Comparison of ENCODE assay signal across 30 cellular contexts in the genomic region with DNA sequence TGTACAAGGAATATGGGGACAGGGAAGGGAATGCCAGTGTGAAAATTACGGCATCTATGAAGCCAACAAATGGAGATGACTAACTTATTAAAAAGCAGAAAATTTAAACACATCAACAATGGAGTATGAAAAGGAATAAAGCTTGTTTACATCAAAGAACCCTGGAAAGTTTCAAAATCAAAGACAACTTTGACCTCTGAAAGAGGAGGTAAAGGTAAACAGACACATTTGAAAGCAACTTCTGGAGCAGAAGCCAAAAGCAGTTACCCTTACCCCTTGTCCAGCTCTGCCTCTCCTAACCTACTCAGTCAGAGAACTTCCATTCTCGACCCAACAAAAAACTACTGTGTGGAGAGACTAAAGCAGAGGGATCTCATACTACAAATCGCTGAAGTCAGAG.
"Had no signal": no experiment of that assay in that cellular context is flagged by ENCODE, and none has a peak within 500 bp of the region (broad histone marks: within the 10 kb centered on the region; RNA-seq: fewer than 3 reads in every experiment).

No MANE protein-coding gene starts in this region.

- ATAC-seq: activated T-cell treated with anti-CD3 and anti-CD28 coated beads, Interleukin-2, amount 50 U/mL, for 4 hours; activated T-helper 17 cell treated with anti-CD3 and anti-CD28 coated beads, Interleukin-2, amount 50 U/mL, for 72 hours; foreskin keratinocyte; left lung; pancreas; psoas muscle; stimulated activated effector memory CD8-positive, alpha-beta T cell treated with anti-CD3 and anti-CD28 coated beads, Interleukin-12 subunit alpha, Interleukin-12 subunit beta, amount 100 ng/mL, for 72 hours; WTC11 had no signal

- H3K27ac Mint-ChIP-seq: activated CD4-positive, alpha-beta memory T cell treated with anti-CD3 and anti-CD28 coated beads, Interleukin-2, amount 10 ng/mL, durations not matched to agents 7 days and 5 days; activated CD4-positive, alpha-beta T cell treated with anti-CD3 and anti-CD28 coated beads, Interleukin-2, amount 10 ng/mL, durations not matched to agents 7 days and 5 days; activated T-helper 17 cell treated with anti-CD3 and anti-CD28 coated beads, Interleukin-2, amount 50 U/mL, for 72 hours; nephron; stimulated activated effector memory CD8-positive, alpha-beta T cell treated with anti-CD3 and anti-CD28 coated beads, Interleukin-12 subunit alpha, Interleukin-12 subunit beta, amount 100 ng/mL, for 72 hours; stimulated activated naive CD8-positive, alpha-beta T cell treated with anti-CD3 and anti-CD28 coated beads, Interleukin-15, Interleukin-2, amounts not matched to agents 100 ng/mL and 50 ng/mL, for 24 hours; type B pancreatic cell; WTC11 had no signal

- H3K27me3 ChIP-seq: brain microvascular endothelial cell, esophagus muscularis mucosa, foreskin keratinocyte, left lung, pancreas, right atrium auricular region, uterus had no signal

- H3K4me3 Mint-ChIP-seq: activated CD4-positive, alpha-beta memory T cell treated with anti-CD3 and anti-CD28 coated beads, Interleukin-2, amount 10 ng/mL, durations not matched to agents 7 days and 5 days; activated CD4-positive, alpha-beta T cell treated with anti-CD3 and anti-CD28 coated beads, Interleukin-2, amount 10 ng/mL, durations not matched to agents 7 days and 5 days; activated T-cell treated with anti-CD3 and anti-CD28 coated beads, Interleukin-2, amount 50 U/mL, for 4 hours; activated T-helper 17 cell treated with anti-CD3 and anti-CD28 coated beads, Interleukin-2, amount 50 U/mL, for 72 hours; nephron; stimulated activated effector memory CD8-positive, alpha-beta T cell treated with anti-CD3 and anti-CD28 coated beads, Interleukin-12 subunit alpha, Interleukin-12 subunit beta, amount 100 ng/mL, for 72 hours; stimulated activated naive CD8-positive, alpha-beta T cell treated with anti-CD3 and anti-CD28 coated beads, Interleukin-15, Interleukin-2, amounts not matched to agents 100 ng/mL and 50 ng/mL, for 24 hours; type B pancreatic cell; WTC11 had no signal

- H3K9me3 Mint-ChIP-seq: activated T-helper 17 cell treated with anti-CD3 and anti-CD28 coated beads, Interleukin-2, amount 50 U/mL, for 72 hours had no signal

- H3K4me1 ChIP-seq: pancreas had no signal

- FAIRE-seq: astrocyte had no signal

- H3K36me3 ChIP-seq: brain microvascular endothelial cell, esophagus muscularis mucosa, left lung, pancreas, right atrium auricular region, thoracic aorta, uterus had no signal

- H3K27me3 Mint-ChIP-seq: activated CD4-positive, alpha-beta memory T cell treated with anti-CD3 and anti-CD28 coated beads, Interleukin-2, amount 10 ng/mL, durations not matched to agents 7 days and 5 days; activated CD4-positive, alpha-beta T cell treated with anti-CD3 and anti-CD28 coated beads, Interleukin-2, amount 10 ng/mL, durations not matched to agents 7 days and 5 days; activated T-helper 17 cell treated with anti-CD3 and anti-CD28 coated beads, Interleukin-2, amount 50 U/mL, for 72 hours; stimulated activated naive CD8-positive, alpha-beta T cell treated with anti-CD3 and anti-CD28 coated beads, Interleukin-15, Interleukin-2, amounts not matched to agents 100 ng/mL and 50 ng/mL, for 24 hours had no signal

- H3K36me3 Mint-ChIP-seq: stimulated activated effector memory CD8-positive, alpha-beta T cell treated with anti-CD3 and anti-CD28 coated beads, Interleukin-12 subunit alpha, Interleukin-12 subunit beta, amount 100 ng/mL, for 72 hours; type B pancreatic cell had no signal

- H3K9me3 ChIP-seq: left lung, pancreas, psoas muscle, thoracic aorta, uterus had no signal

- H3K4me3 ChIP-seq: esophagus muscularis mucosa, left lung, pancreas, psoas muscle, right atrium auricular region, thoracic aorta, uterus had no signal

- H3K4me1 Mint-ChIP-seq: nephron had no signal

- DNase-seq: activated CD4-positive, alpha-beta memory T cell treated with anti-CD3 and anti-CD28 coated beads, Interleukin-2, amount 10 ng/mL, durations not matched to agents 7 days and 5 days; activated CD4-positive, alpha-beta T cell treated with anti-CD3 and anti-CD28 coated beads for 1 hour; activated CD4-positive, alpha-beta T cell treated with anti-CD3 and anti-CD28 coated beads, Interleukin-2, amount 10 ng/mL, durations not matched to agents 7 days and 5 days; activated CD8-positive, alpha-beta memory T cell treated with anti-CD3 and anti-CD28 coated beads, Interleukin-2, amount 50 U/mL, for 48 hours; activated gamma-delta T cell treated with Interleukin-2 at 50 U/mL for 16 hours; activated naive CD4-positive, alpha-beta T cell treated with anti-CD3 and anti-CD28 coated beads, Interleukin-2, amount 50 U/mL, for 16 hours; activated T-cell treated with anti-CD3 and anti-CD28 coated beads, Interleukin-2, amount 50 U/mL, for 4 hours; amniotic stem cell; brain microvascular endothelial cell; cortex of kidney; foreskin keratinocyte; kidney glomerular epithelial cell; left lung; nucleus accumbens; pancreas; psoas muscle; stimulated activated CD4-positive, alpha-beta T cell treated with anti-CD3 and anti-CD28 coated beads, Interleukin-12 subunit alpha, Interleukin-12 subunit beta, amount 100 ng/mL, for 4 hours; stimulated activated CD4-positive, alpha-beta T cell treated with anti-CD3 and anti-CD28 coated beads, Interleukin-4, amount 100 ng/mL, for 1 hour; T-helper 2 cell; uterus had no signal

- H3K27ac ChIP-seq: brain microvascular endothelial cell, esophagus muscularis mucosa, foreskin keratinocyte, pancreas, psoas muscle, right atrium auricular region, thoracic aorta, uterus had no signal
